ENCODE assay signal across 8 cellular contexts in genomic region chr17:72556944-72557826, GRCh38.
DNase-seq lines count a peak whose midpoint lies in the region; ATAC-seq lines count a peak whose summit lies in the region.

No MANE protein-coding gene starts in this region.

- H3K36me3 Mint-ChIP-seq in activated CD4-positive, alpha-beta T cell treated with anti-CD3 and anti-CD28 coated beads, Interleukin-2, amount 10 ng/mL, durations not matched to agents 24 days and 14 days (ENCODE audit: low read depth): no peaks in the 10 kb centered on the region

- no peak overlapping the region for H3K4me3 Mint-ChIP-seq in activated CD4-positive, alpha-beta T cell treated with anti-CD3 and anti-CD28 coated beads, Interleukin-2, amount 10 ng/mL, durations not matched to agents 24 days and 14 days

- no peaks in the 10 kb centered on the region for H3K27me3 Mint-ChIP-seq in activated CD4-positive, alpha-beta T cell treated with anti-CD3 and anti-CD28 coated beads, Interleukin-2, amount 10 ng/mL, durations not matched to agents 24 days and 14 days

- ATAC-seq in HG03354 (IDR thresholded peaks at IDR 0.05; ENCODE audit: poor library complexity, severe bottlenecking, unreplicated experiment): peak; percentile 68

- peak; percentile 65 to 89 (median 73) for DNase-seq in NCI-H1417 (lab: John Stamatoyannopoulos, UW)
- DNase-seq in NCI-H1417 treated with DMSO at 0.1 percent for 48 hours (lab: John Stamatoyannopoulos, UW): no peak
- peak; percentile 63 to 90 for DNase-seq in NCI-H526 (lab: John Stamatoyannopoulos, UW)
- peak; percentile 90 for DNase-seq in activated CD4-positive, alpha-beta T cell treated with anti-CD3 and anti-CD28 coated beads, Interleukin-2, amount 10 ng/mL, durations not matched to agents 24 days and 14 days
- peak; percentile 24 for DNase-seq in dedifferentiated amniotic fluid mesenchymal stem cell (ENCODE audit: extremely low spot score)
- DNase-seq in medulla oblongata (ENCODE audit: extremely low spot score): peak; percentile 74
- DNase-seq in stimulated activated CD8-positive, alpha-beta memory T cell treated with anti-CD3 and anti-CD28 coated beads, Interleukin-7, amount 100 ng/mL, for 24 hours (ENCODE audit: low read depth): peak; percentile 5

- H3K4me1 Mint-ChIP-seq in activated CD4-positive, alpha-beta T cell treated with anti-CD3 and anti-CD28 coated beads, Interleukin-2, amount 10 ng/mL, durations not matched to agents 24 days and 14 days: no peaks in the 10 kb centered on the region

- H3K27ac Mint-ChIP-seq in activated CD4-positive, alpha-beta T cell treated with anti-CD3 and anti-CD28 coated beads, Interleukin-2, amount 10 ng/mL, durations not matched to agents 24 days and 14 days: no peak overlapping the region

- H3K9me3 Mint-ChIP-seq in activated CD4-positive, alpha-beta T cell treated with anti-CD3 and anti-CD28 coated beads, Interleukin-2, amount 10 ng/mL, durations not matched to agents 24 days and 14 days: no peaks in the 10 kb centered on the region

- intact Hi-C loops in activated CD4-positive, alpha-beta T cell treated with anti-CD3 and anti-CD28 coated beads, Interleukin-2, amount 10 ng/mL, durations not matched to agents 24 days and 14 days (cut with micrococcal nuclease): loop anchor here (2.0 to 5.0 kb wide), 3 partner anchors 430 to 635 kb away; partner anchors contain the start of gene COG1
